33 cellular contexts compared by ENCODE assay signal in genomic region chr14:32081901-32082300, GRCh38. TPM values are rescaled to one million over a fixed set of nuclear protein-coding genes. Genes with fewer than 3 reads are reported as not detected.
DNase-seq lines count a peak whose midpoint lies in the region; ATAC-seq and TF ChIP-seq lines count a peak whose summit lies in the region.
"Had no signal": no experiment of that assay in that cellular context is flagged by ENCODE, and none has a peak within 500 bp of the region (broad histone marks: within the 10 kb centered on the region; RNA-seq: fewer than 3 reads in every experiment).

No MANE protein-coding gene starts in this region.

- H3K4me3 Mint-ChIP-seq in endodermal cell, result no peak overlapping the region
- H3K4me3 Mint-ChIP-seq: activated CD4-positive, alpha-beta memory T cell treated with anti-CD3 and anti-CD28 coated beads for 36 hours; activated naive CD4-positive, alpha-beta T cell treated with anti-CD3 and anti-CD28 coated beads for 36 hours; central memory CD8-positive, alpha-beta T cell; effector memory CD8-positive, alpha-beta T cell; natural killer cell treated with Interleukin-12 subunit alpha and Interleukin-12 subunit beta and Interleukin-15 and Interleukin-18, amount 100 ng/mL, for 72 hours; stimulated activated naive CD8-positive, alpha-beta T cell treated with anti-CD3 and anti-CD28 coated beads, Interleukin-15, Interleukin-2, amounts not matched to agents 100 ng/mL and 50 ng/mL, for 24 hours; T-helper 1 cell treated with Interleukin-12 subunit alpha and Interleukin-12 subunit beta and Interleukin-4 antibody, amounts not matched to agents 30 μg/mL and 1 μg/mL, for 36 hours had no signal

- H3K36me3 ChIP-seq in cardiac muscle cell (no peaks in the 10 kb centered on the region), Karpas-422 (ENCODE audit: insufficient read depth, low read length) (no peaks in the 10 kb centered on the region), endodermal cell (ENCODE audit: control insufficient read depth, insufficient read depth, low read length) (peaks cover 11% of the 10 kb centered on the region), smooth muscle cell (ENCODE audit: low read depth) (no peaks in the 10 kb centered on the region)
- H3K36me3 ChIP-seq: thoracic aorta had no signal

- no peak overlapping the region for H2AFZ ChIP-seq in Karpas-422 (ENCODE audit: low read length)
- H2AFZ ChIP-seq in smooth muscle cell (ENCODE audit: low read depth), result no peak overlapping the region

- peak overlapping the region; percentile 34 for H3K27ac ChIP-seq in cardiac muscle cell
- peak overlapping the region; percentile 36; the same call in 1 of the 2 replicates for H3K27ac ChIP-seq in Karpas-422 (ENCODE audit: low read length)
- H3K27ac ChIP-seq in endodermal cell (ENCODE audit: low read depth, low read length), result no peak overlapping the region
- H3K27ac ChIP-seq in smooth muscle cell (ENCODE audit: low read depth), result no peak overlapping the region
- H3K27ac ChIP-seq in foreskin keratinocyte, result no peak overlapping the region
- H3K27ac ChIP-seq: HL-60, skin epidermis, thoracic aorta had no signal

- peaks cover 49% of the 10 kb centered on the region for H3K4me1 ChIP-seq in cardiac muscle cell (ENCODE audit: low read depth)
- peaks cover 83% of the 10 kb centered on the region for H3K4me1 ChIP-seq in Karpas-422 (ENCODE audit: low read length)
- H3K4me1 ChIP-seq in endodermal cell (ENCODE audit: control insufficient read depth, insufficient read depth, low read length), result peaks cover 6% of the 10 kb centered on the region
- peaks cover 57% of the 10 kb centered on the region for H3K4me1 ChIP-seq in smooth muscle cell (ENCODE audit: low read depth)
- peaks cover 38% of the 10 kb centered on the region for H3K4me1 ChIP-seq in foreskin keratinocyte

- H3K27me3 ChIP-seq in cardiac muscle cell (no peaks in the 10 kb centered on the region), Karpas-422 (ENCODE audit: low read length) (no peaks in the 10 kb centered on the region), endodermal cell (ENCODE audit: control insufficient read depth, insufficient read depth, low read length, poor library complexity, severe bottlenecking) (no peaks in the 10 kb centered on the region), smooth muscle cell (ENCODE audit: low read depth) (no peaks in the 10 kb centered on the region), foreskin keratinocyte (no peaks in the 10 kb centered on the region)

- no peak overlapping the region for H3K27ac Mint-ChIP-seq in endodermal cell
- H3K27ac Mint-ChIP-seq: activated CD4-positive, alpha-beta memory T cell treated with anti-CD3 and anti-CD28 coated beads for 36 hours; activated naive CD4-positive, alpha-beta T cell treated with anti-CD3 and anti-CD28 coated beads for 36 hours; effector memory CD8-positive, alpha-beta T cell; natural killer cell treated with Interleukin-12 subunit alpha and Interleukin-12 subunit beta and Interleukin-15 and Interleukin-18, amount 100 ng/mL, for 72 hours; stimulated activated naive CD8-positive, alpha-beta T cell treated with anti-CD3 and anti-CD28 coated beads, Interleukin-15, Interleukin-2, amounts not matched to agents 100 ng/mL and 50 ng/mL, for 24 hours; T-helper 1 cell treated with Interleukin-12 subunit alpha and Interleukin-12 subunit beta and Interleukin-4 antibody, amounts not matched to agents 30 μg/mL and 1 μg/mL, for 36 hours had no signal

- peaks cover 48% of the 10 kb centered on the region for H3K4me1 Mint-ChIP-seq in endodermal cell

- H3K9ac ChIP-seq in Karpas-422 (ENCODE audit: low read length), result no peak overlapping the region
- no peak overlapping the region for H3K9ac ChIP-seq in endodermal cell (ENCODE audit: extremely low read depth, low read length, poor library complexity, severe bottlenecking)
- H3K9ac ChIP-seq in smooth muscle cell (ENCODE audit: low read depth), result no peak overlapping the region
- H3K9ac ChIP-seq: SK-N-SH had no signal

- H3K79me2 ChIP-seq in Karpas-422 (ENCODE audit: low read length) (peaks cover 93% of the 10 kb centered on the region), smooth muscle cell (ENCODE audit: low read depth) (peaks cover 96% of the 10 kb centered on the region)

- no peaks in the 10 kb centered on the region for H3K9me3 Mint-ChIP-seq in endodermal cell
- H3K9me3 Mint-ChIP-seq: activated CD4-positive, alpha-beta memory T cell treated with anti-CD3 and anti-CD28 coated beads for 36 hours; activated naive CD4-positive, alpha-beta T cell treated with anti-CD3 and anti-CD28 coated beads for 36 hours; CD4-positive, alpha-beta memory T cell; central memory CD8-positive, alpha-beta T cell; effector memory CD8-positive, alpha-beta T cell; natural killer cell treated with Interleukin-12 subunit alpha and Interleukin-12 subunit beta and Interleukin-15 and Interleukin-18, amount 100 ng/mL, for 72 hours; stimulated activated naive CD8-positive, alpha-beta T cell treated with anti-CD3 and anti-CD28 coated beads, Interleukin-15, Interleukin-2, amounts not matched to agents 100 ng/mL and 50 ng/mL, for 24 hours; T-helper 1 cell treated with Interleukin-12 subunit alpha and Interleukin-12 subunit beta and Interleukin-4 antibody, amounts not matched to agents 30 μg/mL and 1 μg/mL, for 36 hours had no signal

- WGBS in endodermal cell (ENCODE audit: insufficient coverage in 1 of 2, insufficient read length in 1 of 2), 2 experiments, result 67 to 89% methylated on average over 2 to 7 of the region's 7 CpGs
- WGBS in smooth muscle cell (ENCODE audit: low lambda C conversion rate), result 82% methylated on average over 7 of the region's 7 CpGs

- H3K9me3 ChIP-seq in cardiac muscle cell (ENCODE audit: low read depth), result no peaks in the 10 kb centered on the region
- no peaks in the 10 kb centered on the region for H3K9me3 ChIP-seq in Karpas-422 (ENCODE audit: low read length)
- no peaks in the 10 kb centered on the region for H3K9me3 ChIP-seq in endodermal cell (ENCODE audit: control insufficient read depth, low read length)
- no peaks in the 10 kb centered on the region for H3K9me3 ChIP-seq in smooth muscle cell (replicated peaks; ENCODE audit: low read depth)
- H3K9me3 ChIP-seq: HAP-1, mucosa of descending colon, SK-N-SH, thoracic aorta had no signal

- H3K27me3 Mint-ChIP-seq in endodermal cell (ENCODE audit: insufficient read depth), result no peaks in the 10 kb centered on the region
- H3K27me3 Mint-ChIP-seq: activated CD4-positive, alpha-beta memory T cell treated with anti-CD3 and anti-CD28 coated beads for 36 hours; CD4-positive, alpha-beta memory T cell; central memory CD8-positive, alpha-beta T cell; stimulated activated naive CD8-positive, alpha-beta T cell treated with anti-CD3 and anti-CD28 coated beads, Interleukin-15, Interleukin-2, amounts not matched to agents 100 ng/mL and 50 ng/mL, for 24 hours had no signal

- H3F3A ChIP-seq in smooth muscle cell (ENCODE audit: low read depth), result peaks cover 6% of the 10 kb centered on the region

- peak overlapping the region; percentile 53 for H3K4me2 ChIP-seq in Karpas-422 (ENCODE audit: low read depth, low read length, poor library complexity, severe bottlenecking)
- H3K4me2 ChIP-seq in smooth muscle cell, result peak overlapping the region; percentile 41

- H4K20me1 ChIP-seq in Karpas-422 (ENCODE audit: insufficient read depth, low read depth, low read length) (peaks cover 22% of the 10 kb centered on the region; the same call in 1 of the 2 replicates), smooth muscle cell (ENCODE audit: low read depth) (peaks cover 89% of the 10 kb centered on the region)

- ATAC-seq in left cardiac atrium (no peak), HG03469 (IDR thresholded peaks at IDR 0.05; ENCODE audit: unreplicated experiment) (no peak), foreskin keratinocyte (no peak)
- ATAC-seq: activated CD4-positive, CD25-positive, alpha-beta regulatory T cell treated with anti-CD3 and anti-CD28 coated beads, Interleukin-2, amount 50 U/mL, for 24 hours; effector memory CD8-positive, alpha-beta T cell; esophagus mucosa; natural killer cell treated with Interleukin-12 subunit alpha and Interleukin-12 subunit beta and Interleukin-15 and Interleukin-18, amount 100 ng/mL, for 72 hours had no signal

- no peak overlapping the region for H3K4me3 ChIP-seq in cardiac muscle cell
- 0 out of 2 replicates have a peak overlapping the region, but pooled peaks have one; percentile 8 for H3K4me3 ChIP-seq in Karpas-422 (ENCODE audit: low read length)
- no peak overlapping the region for H3K4me3 ChIP-seq in endodermal cell (ENCODE audit: low read length)
- no peak overlapping the region for H3K4me3 ChIP-seq in smooth muscle cell
- H3K4me3 ChIP-seq: HAP-1, lung, mucosa of descending colon, skin epidermis, thoracic aorta had no signal

- DNase-seq in cardiac muscle cell (ENCODE audit: low read depth in 1 of 2, low spot score in 1 of 2) (no peak), left cardiac atrium (no peak), Karpas-422 (no peak), endodermal cell (peak; percentile 64), smooth muscle cell (lab: John Stamatoyannopoulos, UW; ENCODE audit: unreplicated experiment) (no peak), foreskin keratinocyte (no peak), NCI-H226 (no peak)
- DNase-seq: activated CD4-positive, alpha-beta memory T cell treated with anti-CD3 and anti-CD28 coated beads for 36 hours; activated naive CD4-positive, alpha-beta T cell treated with anti-CD3 and anti-CD28 coated beads for 36 hours; CD4-positive, alpha-beta memory T cell; DMS 273 treated with DMSO at 0.1 percent for 48 hours; effector memory CD8-positive, alpha-beta T cell; EL; head of caudate nucleus; kidney glomerular epithelial cell; NCI-H1694; NCI-H510A treated with DMSO at 0.1 percent for 48 hours; NK-92 treated with Interleukin-12 subunit alpha and Interleukin-12 subunit beta, amount 100 ng/mL, for 24 hours; SK-N-SH; stimulated activated CD4-positive, alpha-beta T cell treated with anti-CD3 and anti-CD28 coated beads, Interleukin-1b, Interleukin-23, amount 100 ng/mL, for 48 hours had no signal

- TF ChIP-seq CTCF in cardiac muscle cell (IDR thresholded peaks at IDR 0.05; ENCODE audit: low read depth, low read length), result no peak
- TF ChIP-seq CTCF in endodermal cell (conservative IDR thresholded peaks at IDR 0.05), result no peak
- TF ChIP-seq CTCF in smooth muscle cell (IDR thresholded peaks at IDR 0.05; ENCODE audit: borderline replicate concordance, insufficient read depth, poor library complexity, severe bottlenecking), result no peak
- no peak for TF ChIP-seq CTCF in foreskin keratinocyte (conservative IDR thresholded peaks at IDR 0.05)

- intact Hi-C loops in left cardiac atrium (cut with DNase I), result no loop called here

- peaks cover 3% of the 10 kb centered on the region for H3K36me3 Mint-ChIP-seq in endodermal cell (ENCODE audit: low read depth)
- H3K36me3 Mint-ChIP-seq: natural killer cell treated with Interleukin-12 subunit alpha and Interleukin-12 subunit beta and Interleukin-15 and Interleukin-18, amount 100 ng/mL, for 72 hours had no signal

- no peaks in the 10 kb centered on the region for H3K9me2 ChIP-seq in Karpas-422 (replicated peaks; ENCODE audit: insufficient read depth, low read length)
- H3K9me2 ChIP-seq: SK-N-SH had no signal

RNA-seq across cellular contexts. Expression of gene ARHGAP5, which starts 4.8 kb away (rescaled TPM):
- total RNA-seq in cardiac muscle cell (63.0 and 77.5 TPM in 2 replicates), left cardiac atrium (100 to 1,000 TPM; 168 to 181 TPM), endodermal cell (100 to 1,000 TPM; 122 to 133 TPM), smooth muscle cell (217 and 298 TPM in 2 replicates), foreskin keratinocyte (76.4 and 80.7 TPM in 2 replicates)
- polyA plus RNA-seq in cardiac muscle cell (12.9 and 26.6 TPM in 2 replicates), smooth muscle cell (24.1 and 24.9 TPM in 2 replicates), foreskin keratinocyte (11.6 and 13.4 TPM in 2 replicates)
- total RNA-seq in Karpas-422 (2014; rRNA removed; shearing (Covaris generic); ENCODE audit: low replicate concordance), result 63.0 and 114 TPM in 2 replicates
- 57.3 TPM for polyA plus RNA-seq in endodermal cell (2013, experiment 1 of 2)
- polyA plus RNA-seq in endodermal cell (2013, experiment 2 of 2), result 62.8 TPM

Comparison
In these comparisons a context has a peak if more than half of its experiments do, and no peak if none do; other contexts are left out.
1. H3K27ac ChIP-seq: peak in cardiac muscle cell (single experiment) and Karpas-422 (single experiment); none in endodermal cell (single experiment), smooth muscle cell (single experiment) and foreskin keratinocyte (single experiment).